12 cellular contexts compared by ENCODE assay signal in the genomic region with DNA sequence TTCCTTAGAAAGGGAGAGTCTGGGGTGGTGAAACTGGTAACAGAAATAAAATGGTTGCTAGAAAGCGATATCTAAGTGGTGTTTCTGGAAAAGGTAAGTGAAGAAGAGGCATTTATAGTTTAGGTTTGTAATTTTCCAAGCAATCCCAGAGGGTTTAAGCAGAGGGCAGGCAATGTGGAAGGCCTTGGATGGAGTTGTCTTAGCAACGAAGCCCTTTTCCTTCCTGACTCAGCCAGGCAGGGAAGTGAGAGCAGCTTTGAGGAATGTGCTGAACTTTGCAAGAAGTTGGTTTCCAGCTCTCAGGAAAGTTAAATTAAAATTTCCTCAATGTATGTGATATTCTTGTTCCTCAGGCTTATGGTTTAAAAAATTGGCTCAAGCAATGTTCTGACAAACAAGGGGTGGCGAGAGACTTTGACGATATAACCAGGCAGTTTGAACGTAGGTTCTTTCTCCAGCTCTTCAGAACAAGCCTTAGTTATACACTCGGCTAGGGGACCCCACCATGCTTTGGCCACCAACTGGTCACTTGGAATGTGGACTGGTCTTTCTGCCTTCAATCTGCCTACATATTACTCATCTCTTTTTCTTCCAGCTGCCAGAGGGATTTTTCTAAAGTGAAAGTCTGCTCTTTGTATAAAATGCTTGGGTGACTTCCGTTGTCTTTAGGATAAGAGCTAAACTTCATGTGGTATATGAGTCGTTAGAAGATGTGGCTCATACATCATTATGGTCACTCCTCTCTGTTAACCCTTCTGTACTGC.
DNase-seq lines count a peak whose midpoint lies in the region; ATAC-seq and TF ChIP-seq lines count a peak whose summit lies in the region.
"Had no signal": no experiment of that assay in that cellular context is flagged by ENCODE, and none has a peak within 500 bp of the region (broad histone marks: within the 10 kb centered on the region; RNA-seq: fewer than 3 reads in every experiment).

No MANE protein-coding gene starts in this region.

- H3K9me3 ChIP-seq in Panc1 (ENCODE audit: control insufficient read depth, insufficient read depth, low read depth, low read length): no peaks in the 10 kb centered on the region
- H3K9me3 ChIP-seq in esophagus muscularis mucosa: no peaks in the 10 kb centered on the region

- CTCF ChIA-PET in AG04449 (lab: Yijun Ruan, JAX) (interaction anchor here (1.4 kb wide), 1 partner anchor 9 kb away, joined by 3 read pairs; no protein-coding TSS in a partner anchor), Panc1 (lab: Charles Lee) (interaction anchor here (0.5 kb wide), 1 partner anchor 313 kb away, joined by 3 read pairs; no protein-coding TSS in a partner anchor)
- CTCF ChIA-PET in activated CD4-positive, alpha-beta memory T cell treated with anti-CD3 and anti-CD28 coated beads for 36 hours (lab: Charles Lee): no interaction called here

- no peak for TF ChIP-seq CTCF in AG04449 (IDR thresholded peaks at IDR 0.05; ENCODE audit: insufficient read depth, low read length, missing control alignments)
- no peak for TF ChIP-seq CTCF in Panc1 (IDR thresholded peaks at IDR 0.05)
- TF ChIP-seq CTCF in esophagus muscularis mucosa (IDR thresholded peaks at IDR 0.05): no peak
- TF ChIP-seq CTCF in dorsolateral prefrontal cortex (IDR thresholded peaks at IDR 0.05 in 54 of 56, conservative IDR thresholded peaks at IDR 0.05 in 2 of 56; ENCODE audit: low read depth in 1 of 56, partially characterized antibody in 56 of 56): no peak

- H3K4me3 Mint-ChIP-seq in activated CD4-positive, alpha-beta memory T cell treated with anti-CD3 and anti-CD28 coated beads for 36 hours: no peak overlapping the region
- H3K4me3 Mint-ChIP-seq: activated T-helper 1 cell treated with anti-CD3 and anti-CD28 coated beads, Interleukin-12 subunit alpha, Interleukin-12 subunit beta, Interleukin-2, Interleukin-4 antibody, amounts not matched to agents 30 ng/mL and 10 ng/mL and 1 ng/mL, durations not matched to agents 14 hours and 24 hours and 36 hours; CD4-positive, alpha-beta T cell; stimulated activated naive CD8-positive, alpha-beta T cell treated with anti-CD3 and anti-CD28 coated beads, Interleukin-15, amount 100 ng/mL, for 72 hours had no signal

- ATAC-seq in Panc1 (peak; percentile 74; the same call in 1 of the 2 replicates), GM21423 (IDR thresholded peaks at IDR 0.05; ENCODE audit: unreplicated experiment) (no peak)
- ATAC-seq: stimulated activated naive CD8-positive, alpha-beta T cell treated with anti-CD3 and anti-CD28 coated beads, Interleukin-15, amount 100 ng/mL, for 72 hours had no signal

- H3K27me3 Mint-ChIP-seq in activated CD4-positive, alpha-beta memory T cell treated with anti-CD3 and anti-CD28 coated beads for 36 hours: no peaks in the 10 kb centered on the region
- H3K27me3 Mint-ChIP-seq: CD4-positive, alpha-beta T cell had no signal

- H3K27ac Mint-ChIP-seq in activated CD4-positive, alpha-beta memory T cell treated with anti-CD3 and anti-CD28 coated beads for 36 hours: no peak overlapping the region
- H3K27ac Mint-ChIP-seq: activated T-helper 1 cell treated with anti-CD3 and anti-CD28 coated beads, Interleukin-12 subunit alpha, Interleukin-12 subunit beta, Interleukin-2, Interleukin-4 antibody, amounts not matched to agents 30 ng/mL and 10 ng/mL and 1 ng/mL, durations not matched to agents 14 hours and 24 hours and 36 hours; CD4-positive, alpha-beta T cell had no signal

- no peaks in the 10 kb centered on the region for H3K4me1 Mint-ChIP-seq in activated CD4-positive, alpha-beta memory T cell treated with anti-CD3 and anti-CD28 coated beads for 36 hours (ENCODE audit: low read depth)
- H3K4me1 Mint-ChIP-seq: stimulated activated naive CD8-positive, alpha-beta T cell treated with anti-CD3 and anti-CD28 coated beads, Interleukin-15, amount 100 ng/mL, for 72 hours had no signal

- TF ChIP-seq POLR2A in esophagus muscularis mucosa (IDR thresholded peaks at IDR 0.05; ENCODE audit: low read depth): no peak

- POLR2A ChIA-PET in AG04449 (lab: Yijun Ruan, JAX) (no interaction called here), Panc1 (lab: Charles Lee) (no interaction called here)
- POLR2A ChIA-PET in activated CD4-positive, alpha-beta memory T cell treated with anti-CD3 and anti-CD28 coated beads for 36 hours (lab: Charles Lee): no interaction called here

- no peaks in the 10 kb centered on the region for H3K36me3 Mint-ChIP-seq in activated CD4-positive, alpha-beta memory T cell treated with anti-CD3 and anti-CD28 coated beads for 36 hours

- H3K27me3 ChIP-seq in Panc1 (ENCODE audit: control insufficient read depth, insufficient read depth, low read length) (no peaks in the 10 kb centered on the region; the same call in 1 of the 2 replicates), esophagus muscularis mucosa (no peaks in the 10 kb centered on the region), dorsolateral prefrontal cortex (no peaks in the 10 kb centered on the region)

- H3K36me3 ChIP-seq in Panc1 (ENCODE audit: control insufficient read depth, insufficient read depth, low read length) (no peaks in the 10 kb centered on the region), esophagus muscularis mucosa (no peaks in the 10 kb centered on the region)

- H3K4me1 ChIP-seq in Panc1 (ENCODE audit: control insufficient read depth, insufficient read depth, low read length) (no peaks in the 10 kb centered on the region), esophagus muscularis mucosa (peaks cover 0 to 8% (median 0%) of the 10 kb centered on the region in 4 donors)

- no peaks in the 10 kb centered on the region for H3K9me3 Mint-ChIP-seq in activated CD4-positive, alpha-beta memory T cell treated with anti-CD3 and anti-CD28 coated beads for 36 hours
- H3K9me3 Mint-ChIP-seq: activated T-helper 1 cell treated with anti-CD3 and anti-CD28 coated beads, Interleukin-12 subunit alpha, Interleukin-12 subunit beta, Interleukin-2, Interleukin-4 antibody, amounts not matched to agents 30 ng/mL and 10 ng/mL and 1 ng/mL, durations not matched to agents 14 hours and 24 hours and 36 hours; CD4-positive, alpha-beta T cell had no signal

- in situ Hi-C loops in Panc1 (cut with HindIII; ENCODE audit: low pct_unique_long_range_greater_than_20kb, low sequenced_read_pairs): no loop called here

- intact Hi-C loops in Panc1 (cut with micrococcal nuclease; ENCODE audit: unreplicated experiment) (no loop called here), esophagus muscularis mucosa (cut with DNase I) (no loop called here), dorsolateral prefrontal cortex (cut with DNase I) (no loop called here)
- intact Hi-C loops in activated CD4-positive, alpha-beta memory T cell treated with anti-CD3 and anti-CD28 coated beads for 36 hours (cut with micrococcal nuclease): no loop called here

- 46% methylated on average over 8 of the region's 8 CpGs for WGBS in esophagus muscularis mucosa

- H3K4me3 ChIP-seq in AG04449 (ENCODE audit: low read depth, low read length) (no peak overlapping the region), Panc1 (ENCODE audit: low read depth in 2 of 2, low read length in 2 of 2) (no peak overlapping the region), esophagus muscularis mucosa (no peak overlapping the region), dorsolateral prefrontal cortex (no peak overlapping the region)

- H3K27ac ChIP-seq in Panc1 (ENCODE audit: low read length) (no peak overlapping the region), esophagus muscularis mucosa (replicated peaks in 1 of 4) (peak overlapping the region; percentile 11 to 43 (median 36)), dorsolateral prefrontal cortex (no peak overlapping the region)

- peak; percentile 40 for DNase-seq in AG04449 (ENCODE audit: low read depth, low spot score)
- DNase-seq in Panc1 (ENCODE audit: low read depth, low spot score): peak; percentile 30
- DNase-seq in esophagus muscularis mucosa (ENCODE audit: extremely low spot score): no peak
- peak; percentile 11 for DNase-seq in medulla oblongata (ENCODE audit: extremely low spot score)
- no peak for DNase-seq in activated CD4-positive, alpha-beta memory T cell treated with anti-CD3 and anti-CD28 coated beads for 36 hours
- DNase-seq in dorsolateral prefrontal cortex: no peak
- no peak for DNase-seq in middle frontal gyrus (ENCODE audit: extremely low spot score, low spot score)
- DNase-seq: CD4-positive, alpha-beta T cell; NCI-H1092 treated with DMSO at 0.1 percent for 48 hours; stimulated activated naive CD8-positive, alpha-beta T cell treated with anti-CD3 and anti-CD28 coated beads, Interleukin-15, amount 100 ng/mL, for 72 hours had no signal

- TF ChIP-seq EP300 in esophagus muscularis mucosa (IDR thresholded peaks at IDR 0.05): no peak

- BruUV-seq in Panc1 (replicated peaks; lab: Mats Ljungman, UMichigan): no TSS peak

Comparison
In these comparisons a context has a peak if more than half of its experiments do, and no peak if none do; other contexts are left out.
1. DNase-seq: peak in AG04449 (single experiment), Panc1 (single experiment) and medulla oblongata (single experiment); none in esophagus muscularis mucosa (single experiment), activated CD4-positive, alpha-beta memory T cell treated with anti-CD3 and anti-CD28 coated beads for 36 hours (single experiment), dorsolateral prefrontal cortex (0 of 10) and middle frontal gyrus (single experiment).
2. H3K27ac ChIP-seq: peak in esophagus muscularis mucosa (4 of 4); none in Panc1 (single experiment) and dorsolateral prefrontal cortex (0 of 59).